Comparison of ENCODE assay signal across 17 cellular contexts in the genomic region with DNA sequence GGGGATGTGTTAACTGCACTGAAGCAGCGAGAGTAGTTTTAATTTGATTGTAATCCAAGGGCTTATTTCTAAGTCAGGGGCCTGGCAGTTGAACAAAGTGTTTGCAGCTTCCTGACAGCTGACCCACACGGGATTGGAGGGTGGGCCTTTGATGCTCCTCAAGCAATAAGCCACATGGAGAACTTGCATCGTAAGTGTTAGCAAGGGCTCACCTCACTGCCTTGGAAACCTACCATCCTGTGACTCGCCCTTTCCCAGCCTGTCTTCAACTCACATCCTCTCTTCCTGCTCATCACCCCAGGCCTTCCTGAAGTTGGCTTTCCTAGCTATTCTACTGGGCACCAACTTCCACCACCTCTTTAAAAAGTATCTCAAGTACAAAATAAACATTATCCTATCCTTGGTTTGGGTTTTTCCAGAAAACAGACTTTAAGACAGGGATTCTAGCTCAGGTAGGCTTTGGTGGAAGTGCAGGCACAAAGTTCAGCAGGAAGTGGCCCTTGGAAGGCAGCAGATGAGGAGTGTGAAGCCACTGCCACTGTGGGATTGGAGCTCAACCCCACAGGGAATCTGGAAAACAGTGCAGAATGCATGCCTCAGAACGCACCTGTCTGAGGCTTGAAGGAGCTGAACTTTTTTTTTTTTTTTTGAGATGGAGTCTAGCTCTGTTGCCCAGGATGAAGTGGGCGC. TPM values are rescaled to one million over a fixed set of nuclear protein-coding genes. Genes with fewer than 3 reads are reported as not detected.
DNase-seq lines count a peak whose midpoint lies in the region; ATAC-seq and TF ChIP-seq lines count a peak whose summit lies in the region.
"Had no signal": no experiment of that assay in that cellular context is flagged by ENCODE, and none has a peak within 500 bp of the region (broad histone marks: within the 10 kb centered on the region; RNA-seq: fewer than 3 reads in every experiment).

No MANE protein-coding gene starts in this region.

- H3K27me3 Mint-ChIP-seq in activated CD8-positive, alpha-beta memory T cell treated with anti-CD3 and anti-CD28 coated beads, Interleukin-2, amount 10 ng/mL, durations not matched to agents 7 days and 5 days = no peaks in the 10 kb centered on the region
- H3K27me3 Mint-ChIP-seq in activated naive CD8-positive, alpha-beta T cell treated with anti-CD3 and anti-CD28 coated beads for 36 hours = no peaks in the 10 kb centered on the region
- H3K27me3 Mint-ChIP-seq in nephron progenitor cell (ENCODE audit: low read depth, poor library complexity) = peaks cover 4% of the 10 kb centered on the region

- no TSS peak for BruUV-seq in IMR-90 (replicated peaks; lab: Mats Ljungman, UMichigan)

- H3K36me3 Mint-ChIP-seq in activated CD8-positive, alpha-beta memory T cell treated with anti-CD3 and anti-CD28 coated beads, Interleukin-2, amount 10 ng/mL, durations not matched to agents 7 days and 5 days = peaks cover 44% of the 10 kb centered on the region
- H3K36me3 Mint-ChIP-seq in activated naive CD8-positive, alpha-beta T cell treated with anti-CD3 and anti-CD28 coated beads for 36 hours = peaks cover 54% of the 10 kb centered on the region
- peaks cover 43% of the 10 kb centered on the region for H3K36me3 Mint-ChIP-seq in nephron progenitor cell (ENCODE audit: low read depth)

- no peaks in the 10 kb centered on the region for H3K27me3 ChIP-seq in IMR-90 (ENCODE audit: control insufficient read depth, insufficient read depth, low read length)
- H3K27me3 ChIP-seq: gastrocnemius medialis had no signal

- no peak overlapping the region for H2AK5ac ChIP-seq in IMR-90 (ENCODE audit: low read depth, low read length)

- no peak overlapping the region for H3K4ac ChIP-seq in IMR-90 (ENCODE audit: low read depth, low read length)

- H3K4me2 ChIP-seq in IMR-90 (ENCODE audit: low read depth, low read length) = no peak overlapping the region

- H3K9me3 Mint-ChIP-seq in activated CD8-positive, alpha-beta memory T cell treated with anti-CD3 and anti-CD28 coated beads, Interleukin-2, amount 10 ng/mL, durations not matched to agents 7 days and 5 days (ENCODE audit: low read depth) = no peaks in the 10 kb centered on the region
- peaks cover 9% of the 10 kb centered on the region for H3K9me3 Mint-ChIP-seq in activated naive CD8-positive, alpha-beta T cell treated with anti-CD3 and anti-CD28 coated beads for 36 hours
- no peaks in the 10 kb centered on the region for H3K9me3 Mint-ChIP-seq in nephron progenitor cell

- H3K4me1 Mint-ChIP-seq in activated CD8-positive, alpha-beta memory T cell treated with anti-CD3 and anti-CD28 coated beads, Interleukin-2, amount 10 ng/mL, durations not matched to agents 7 days and 5 days = peaks cover 23% of the 10 kb centered on the region
- H3K4me1 Mint-ChIP-seq in activated naive CD8-positive, alpha-beta T cell treated with anti-CD3 and anti-CD28 coated beads for 36 hours = peaks cover 34% of the 10 kb centered on the region
- H3K4me1 Mint-ChIP-seq in nephron progenitor cell = peaks cover 9% of the 10 kb centered on the region

- POLR2A ChIA-PET in IMR-90 (lab: Charles Lee; ENCODE audit: unreplicated experiment) = interaction anchor here (0.6 kb wide), 1 partner anchor 9 kb away, joined by 8 read pairs; no protein-coding TSS in a partner anchor

- TF ChIP-seq CTCF in IMR-90 (conservative IDR thresholded peaks at IDR 0.05; ENCODE audit: low read depth, low read length) = no peak
- TF ChIP-seq CTCF in nephron progenitor cell (IDR thresholded peaks at IDR 0.05) = no peak

- no peak overlapping the region for H2BK5ac ChIP-seq in IMR-90 (ENCODE audit: low read depth, low read length, poor library complexity, severe bottlenecking)

- H3K36me3 ChIP-seq in IMR-90 (ENCODE audit: control insufficient read depth, insufficient read depth, low read length) = peaks cover 5% of the 10 kb centered on the region; the same call in 1 of the 2 replicates
- H3K36me3 ChIP-seq: gastrocnemius medialis had no signal

- no peak overlapping the region for H2BK120ac ChIP-seq in IMR-90 (ENCODE audit: low read depth, low read length)

- in situ Hi-C loops in IMR-90 (cut with MboI; ENCODE audit: low sequenced_read_pairs) = no loop called here

- dilution Hi-C loops in IMR-90 (cut with HindIII; ENCODE audit: low sequenced_read_pairs, unreplicated experiment) = no loop called here

- intact Hi-C loops in IMR-90 (cut with micrococcal nuclease) = no loop called here

- H2BK15ac ChIP-seq in IMR-90 (ENCODE audit: low read depth, low read length) = no peak overlapping the region

- no peak overlapping the region for H3K18ac ChIP-seq in IMR-90 (ENCODE audit: low read depth, low read length)

- no peaks in the 10 kb centered on the region for H3K9me3 ChIP-seq in IMR-90 (ENCODE audit: control insufficient read depth, insufficient read depth, low read length)
- H3K9me3 ChIP-seq: gastrocnemius medialis had no signal

- no peak overlapping the region for H3K56ac ChIP-seq in IMR-90 (ENCODE audit: extremely low read depth, insufficient read depth, low read length)

- no peak overlapping the region for H4K8ac ChIP-seq in IMR-90 (ENCODE audit: low read depth in 2 of 2, low read length in 2 of 2)

- H3K79me1 ChIP-seq in IMR-90 (ENCODE audit: low read depth in 1 of 2, low read length in 2 of 2) = peaks cover 0 to 11% of the 10 kb centered on the region in 2 experiments; a peak in 2 of 4 replicates

- no peak overlapping the region for H3K9ac ChIP-seq in IMR-90 (ENCODE audit: low read depth, low read length)

- H4K5ac ChIP-seq in IMR-90 (ENCODE audit: low read depth, low read length) = no peak overlapping the region

- H3K4me3 ChIP-seq in IMR-90 (ENCODE audit: insufficient read depth, low read depth, low read length) = no peak overlapping the region
- H3K4me3 ChIP-seq: gastrocnemius medialis had no signal

- WGBS in IMR-90 (ENCODE audit: extremely low coverage in 2 of 2, insufficient read length in 1 of 2), 2 experiments = 90% methylated on average over 2 of the region's 6 CpGs; no CpG with 5 or more reads in 1 of the 2 experiments

- H2AFZ ChIP-seq in IMR-90 (replicated peaks; ENCODE audit: low read length, poor library complexity) = no peak overlapping the region

- CTCF ChIA-PET in activated CD8-positive, alpha-beta memory T cell treated with anti-CD3 and anti-CD28 coated beads, Interleukin-2, amount 10 ng/mL, durations not matched to agents 7 days and 5 days (lab: Charles Lee) = interaction anchor here (0.9 kb wide), 1 partner anchor 105 kb away, joined by 3 read pairs; no protein-coding TSS in a partner anchor
- CTCF ChIA-PET in IMR-90 (lab: Yijun Ruan, JAX) = interaction anchor here (0.6 kb wide), 2 partner anchors 9 to 16 kb away, joined by 3 to 4 read pairs; no protein-coding TSS in a partner anchor

- no peak overlapping the region for H3K14ac ChIP-seq in IMR-90 (replicated peaks; ENCODE audit: low read depth, low read length)

- no peaks in the 10 kb centered on the region for H3K9me1 ChIP-seq in IMR-90 (ENCODE audit: insufficient read depth, low read length)

- H3K27ac Mint-ChIP-seq in activated CD8-positive, alpha-beta memory T cell treated with anti-CD3 and anti-CD28 coated beads, Interleukin-2, amount 10 ng/mL, durations not matched to agents 7 days and 5 days = peak overlapping the region; percentile 69
- peak overlapping the region; percentile 47 for H3K27ac Mint-ChIP-seq in activated naive CD8-positive, alpha-beta T cell treated with anti-CD3 and anti-CD28 coated beads for 36 hours
- H3K27ac Mint-ChIP-seq in nephron progenitor cell = peak overlapping the region; percentile 16
- H3K27ac Mint-ChIP-seq: activated T-helper 2 cell treated with anti-CD3 and anti-CD28 coated beads, Interferon-gamma antibody, Interleukin-2, Interleukin-4, amounts not matched to agents 10 μg/mL and 5 μg/mL and 100 μg/mL, durations not matched to agents 14 hours and 24 hours and 36 hours had no signal

- no peak for TF ChIP-seq POLR2A in IMR-90 (IDR thresholded peaks at IDR 0.05; ENCODE audit: low read depth, low read length)

- no peak for TF ChIP-seq RAD21 in IMR-90 (IDR thresholded peaks at IDR 0.05; ENCODE audit: low read length)

- no peak for ATAC-seq in activated CD8-positive, alpha-beta memory T cell treated with anti-CD3 and anti-CD28 coated beads, Interleukin-2, amount 10 ng/mL, durations not matched to agents 7 days and 5 days
- ATAC-seq in IMR-90 (ENCODE audit: low read depth) (no peak), HG02759 (IDR thresholded peaks at IDR 0.05; ENCODE audit: unreplicated experiment) (no peak)
- ATAC-seq: gastrocnemius medialis, Right ventricle myocardium inferior had no signal

- no peak overlapping the region for H2BK20ac ChIP-seq in IMR-90 (ENCODE audit: low read depth, low read length)

- no peak overlapping the region for H4K91ac ChIP-seq in IMR-90 (ENCODE audit: insufficient read depth, low read depth, low read length)

- H3K4me3 Mint-ChIP-seq in activated CD8-positive, alpha-beta memory T cell treated with anti-CD3 and anti-CD28 coated beads, Interleukin-2, amount 10 ng/mL, durations not matched to agents 7 days and 5 days = no peak overlapping the region
- H3K4me3 Mint-ChIP-seq in activated naive CD8-positive, alpha-beta T cell treated with anti-CD3 and anti-CD28 coated beads for 36 hours = no peak overlapping the region
- H3K4me3 Mint-ChIP-seq in nephron progenitor cell = no peak overlapping the region

- peaks cover 3% of the 10 kb centered on the region; the same call in 1 of the 2 replicates for H3K4me1 ChIP-seq in IMR-90 (ENCODE audit: control insufficient read depth, insufficient read depth, low read length)
- H3K4me1 ChIP-seq: gastrocnemius medialis had no signal

- H3K27ac ChIP-seq in IMR-90 (ENCODE audit: insufficient read depth, low read length) = no peak overlapping the region
- H3K27ac ChIP-seq: gastrocnemius medialis had no signal

- no peaks in the 10 kb centered on the region for H4K20me1 ChIP-seq in IMR-90 (ENCODE audit: insufficient read depth, low read length)

- DNase-seq in activated CD8-positive, alpha-beta memory T cell treated with anti-CD3 and anti-CD28 coated beads, Interleukin-2, amount 10 ng/mL, durations not matched to agents 7 days and 5 days = no peak
- DNase-seq in activated CD8-positive, alpha-beta memory T cell treated with anti-CD3 and anti-CD28 coated beads, Interleukin-2, amount 50 U/mL, for 4 hours = no peak
- DNase-seq in IMR-90 (peak; percentile 6), nephron progenitor cell (no peak), NCI-H2171 treated with DMSO at 0.1 percent for 48 hours (lab: John Stamatoyannopoulos, UW) (no peak)
- no peak for DNase-seq in activated naive CD8-positive, alpha-beta T cell treated with anti-CD3 and anti-CD28 coated beads for 36 hours
- no peak for DNase-seq in stimulated activated CD4-positive, alpha-beta T cell treated with anti-CD3 and anti-CD28 coated beads, Interleukin-15, amount 100 ng/mL, for 24 hours
- DNase-seq: ACHN; activated CD4-positive, alpha-beta T cell treated with anti-CD3 and anti-CD28 coated beads for 48 hours; aorta; EL; gastrocnemius medialis; KBM-7; NK-92 treated with Interleukin-12 subunit alpha and Interleukin-12 subunit beta, amount 100 ng/mL, for 24 hours had no signal

- H2AK9ac ChIP-seq in IMR-90 (replicated peaks; ENCODE audit: low read depth, low read length, poor library complexity) = no peak overlapping the region

- no peak overlapping the region for H3K23ac ChIP-seq in IMR-90 (ENCODE audit: low read depth, low read length)

RNA-seq across cellular contexts. Expression of a gene that starts 31.6 kb away (rescaled TPM):
- total RNA-seq in activated CD8-positive, alpha-beta memory T cell treated with anti-CD3 and anti-CD28 coated beads, Interleukin-2, amount 10 ng/mL, durations not matched to agents 7 days and 5 days = 10 to 100 TPM; 32.5 to 43.1 TPM
- total RNA-seq in IMR-90 (2012; rRNA removed) = 11.1 and 12.2 TPM in 2 replicates
- polyA plus RNA-seq in IMR-90 (2012; rRNA removed) = 4.2 and 5.0 TPM in 2 replicates
- polyA plus RNA-seq in IMR-90 (2012; cell fraction: cytosol; rRNA removed) = 2.2 and 2.6 TPM in 2 replicates
- polyA plus RNA-seq in IMR-90 (2012; cell fraction: nucleus; rRNA removed; ENCODE audit: low replicate concordance) = 0.71 and 2.2 TPM in 2 replicates
- 10 to 100 TPM; 67.3 to 68.7 TPM for total RNA-seq in activated naive CD8-positive, alpha-beta T cell treated with anti-CD3 and anti-CD28 coated beads for 36 hours

Comparison
In these comparisons a context has a peak if more than half of its experiments do, and no peak if none do; other contexts are left out.
1. H3K27ac Mint-ChIP-seq: peak in every context shown above with its lines; median percentile 69 in activated CD8-positive, alpha-beta memory T cell treated with anti-CD3 and anti-CD28 coated beads, Interleukin-2, amount 10 ng/mL, durations not matched to agents 7 days and 5 days; 47 in activated naive CD8-positive, alpha-beta T cell treated with anti-CD3 and anti-CD28 coated beads for 36 hours; 16 in nephron progenitor cell.